Comparison of ENCODE assay signal across 9 cellular contexts in the genomic region with DNA sequence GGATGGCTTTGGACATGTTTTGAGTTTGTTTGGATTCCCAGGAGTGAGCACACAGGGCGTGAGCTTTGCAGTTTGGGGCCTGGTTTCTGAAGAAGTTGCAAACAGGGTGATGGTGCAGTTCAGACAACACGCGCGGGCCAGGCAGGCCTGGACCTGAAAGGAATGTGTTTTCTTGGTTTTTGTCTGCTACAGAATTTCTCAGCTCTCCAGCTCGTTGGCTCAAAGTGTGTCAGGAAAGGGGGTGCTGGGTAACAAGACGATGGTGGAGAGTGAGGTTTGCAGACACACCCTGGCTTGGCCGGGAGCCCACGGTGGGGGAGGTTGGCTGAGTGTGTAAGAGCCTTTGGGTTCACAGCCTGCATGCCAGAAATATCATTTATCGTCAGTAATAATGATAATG.
DNase-seq lines count a peak whose midpoint lies in the region; ATAC-seq, FAIRE-seq and TF ChIP-seq lines count a peak whose summit lies in the region.
"Had no signal": no experiment of that assay in that cellular context is flagged by ENCODE, and none has a peak within 500 bp of the region (broad histone marks: within the 10 kb centered on the region; RNA-seq: fewer than 3 reads in every experiment).

No MANE protein-coding gene starts in this region.

- in situ Hi-C loops in K562 (cut with MboI) = no loop called here

- H3K4me1 ChIP-seq in K562 (replicated peaks in 1 of 2; ENCODE audit: control insufficient read depth in 2 of 2, insufficient read depth in 2 of 2, low read length in 2 of 2) = peaks cover 38 to 42% of the 10 kb centered on the region in 2 experiments
- peaks cover 19 to 36% of the 10 kb centered on the region in 2 donors for H3K4me1 ChIP-seq in kidney (ENCODE audit: control insufficient read depth in 1 of 2, insufficient read depth in 1 of 2, low read depth in 1 of 2, low read length in 2 of 2)
- H3K4me1 ChIP-seq in testis = peaks cover 5% of the 10 kb centered on the region

- CTCF ChIA-PET in K562 (lab: Yijun Ruan, JAX; ENCODE audit: low intra/inter-chr PET ratio) = interaction anchor here (0.5 kb wide), 1 partner anchor 218 kb away, joined by 4 read pairs; no protein-coding TSS in a partner anchor

- H3K27me3 ChIP-seq in K562 (ENCODE audit: control insufficient read depth in 2 of 2, insufficient read depth in 2 of 2, low read length in 2 of 2) = no peaks in the 10 kb centered on the region
- no peaks in the 10 kb centered on the region for H3K27me3 ChIP-seq in testis

- peaks cover 93% of the 10 kb centered on the region for H3K79me2 ChIP-seq in K562 (ENCODE audit: control insufficient read depth, insufficient read depth, low read length)

- H3K4me3 ChIP-seq in K562 = no peak overlapping the region
- no peak overlapping the region for H3K4me3 ChIP-seq in kidney (ENCODE audit: low read length in 2 of 2)
- no peak overlapping the region for H3K4me3 ChIP-seq in testis

- FAIRE-seq in K562 (lab: Jason Lieb, UNC) = peak; percentile 85
- FAIRE-seq in kidney (lab: Jason Lieb, UNC) = no peak

- peak overlapping the region; percentile 32; the same call in 1 of the 2 replicates for H2AFZ ChIP-seq in K562 (ENCODE audit: low read depth, low read length)

- H3K36me3 ChIP-seq in K562 (ENCODE audit: control insufficient read depth, insufficient read depth, low read length) = peaks cover 9% of the 10 kb centered on the region; the same call in 1 of the 3 replicates
- H3K36me3 ChIP-seq in kidney (ENCODE audit: control insufficient read depth in 1 of 2, insufficient read depth in 2 of 2, low read length in 2 of 2) = no peaks in the 10 kb centered on the region
- H3K36me3 ChIP-seq in testis (ENCODE audit: low read depth, missing control alignments) = no peaks in the 10 kb centered on the region

- ATAC-seq in K562 (peak; percentile 77), HG03520 (IDR thresholded peaks at IDR 0.05; ENCODE audit: unreplicated experiment) (no peak), GM21529 (IDR thresholded peaks at IDR 0.05; ENCODE audit: unreplicated experiment) (no peak)

- peaks cover 11% of the 10 kb centered on the region; the same call in 1 of the 2 replicates for H4K20me1 ChIP-seq in K562 (replicated peaks; ENCODE audit: control insufficient read depth, insufficient read depth, low read length)

- no peak for TF ChIP-seq POLR2A in K562 (conservative IDR thresholded peaks at IDR 0.05)
- TF ChIP-seq POLR2A in testis (IDR thresholded peaks at IDR 0.05) = no peak

- DNase-seq in NCI-H1105 treated with DMSO at 0.1 percent for 48 hours (lab: John Stamatoyannopoulos, UW) (peak; percentile 5), NCI-H1105 (lab: John Stamatoyannopoulos, UW) (no peak), K562 (ENCODE audit: extremely low read depth in 1 of 4, low spot score in 3 of 4) (peak; percentile 64 to 84 (median 72)), kidney (peak; percentile 80), testis (peak; percentile 38), SIG-M5 treated with dmso at 0.1 percent for 504 hours (lab: John Stamatoyannopoulos, UW; ENCODE audit: unreplicated experiment) (no peak)
- DNase-seq: NCI-H82 had no signal

- peak overlapping the region; percentile 54 for H3K27ac ChIP-seq in K562 (ENCODE audit: extremely low read depth, low read depth, low read length)
- no peak overlapping the region for H3K27ac ChIP-seq in kidney (ENCODE audit: low read depth in 2 of 2, low read length in 2 of 2)
- no peak overlapping the region for H3K27ac ChIP-seq in testis

- H3K9me3 ChIP-seq in K562 (replicated peaks; ENCODE audit: control insufficient read depth, insufficient read depth, low read depth, low read length) (no peaks in the 10 kb centered on the region), kidney (ENCODE audit: control insufficient read depth in 1 of 2, low read length in 2 of 2) (no peaks in the 10 kb centered on the region), testis (no peaks in the 10 kb centered on the region)

- peaks cover 14% of the 10 kb centered on the region for H3K9me1 ChIP-seq in K562 (ENCODE audit: control insufficient read depth, insufficient read depth, low read length)

- peak overlapping the region; percentile 40 for H3K4me2 ChIP-seq in K562 (ENCODE audit: insufficient read depth, low read length)

- TF ChIP-seq RAD21 in K562 (CRISPR knock-in tag; conservative IDR thresholded peaks at IDR 0.05 in 1 of 2, IDR thresholded peaks at IDR 0.05 in 1 of 2) = no peak

- intact Hi-C loops in K562 (cut with micrococcal nuclease) (no loop called here), kidney (cut with DNase I) (no loop called here), testis (cut with DNase I; ENCODE audit: low total_unique reads) (no loop called here)

- 10% methylated on average over 9 of the region's 9 CpGs for WGBS in K562 (ENCODE audit: insufficient coverage, low coverage, missing lambda C conversion rate)
- 51 to 58% methylated on average over 9 of the region's 9 CpGs for WGBS in testis, 2 donors

- POLR2A ChIA-PET in K562 (lab: Yijun Ruan, JAX) = interaction anchor here (0.6 to 3.1 kb wide), 6 partner anchors 11 to 86 kb away, joined by 3 to 16 read pairs (median 4); no protein-coding TSS in a partner anchor

- TF ChIP-seq EP300 in K562 (IDR thresholded peaks at IDR 0.05; ENCODE audit: low read length) = no peak

- BruUV-seq in K562 (replicated peaks; lab: Mats Ljungman, UMichigan) = no TSS peak

- H3K9ac ChIP-seq in K562 (ENCODE audit: insufficient read depth in 1 of 2, low read depth in 2 of 2, low read length in 2 of 2) (peak overlapping the region; percentile 37 to 84), kidney (ENCODE audit: low read length in 2 of 2) (no peak overlapping the region)

- TF ChIP-seq CTCF in K562 (IDR thresholded peaks at IDR 0.05 in 2 of 3, conservative IDR thresholded peaks at IDR 0.05 in 1 of 3; ENCODE audit: insufficient read depth in 2 of 3, low read depth in 1 of 3, low read length in 3 of 3) (no peak), kidney (IDR thresholded peaks at IDR 0.05; ENCODE audit: borderline replicate concordance, extremely low read depth, insufficient read depth) (no peak), testis (IDR thresholded peaks at IDR 0.05) (no peak)

TF ChIP-seq in K562, 482 proteins besides CTCF, POLR2A, EP300 and RAD21 (continues in another document):
- TF ChIP-seq ZC3H4 (CRISPR knock-in tag; IDR thresholded peaks at IDR 0.05; ENCODE audit: borderline replicate concordance) (no peak), HDAC1 (IDR thresholded peaks at IDR 0.05) (peak in 1 of 2 experiments; percentile 50; a peak in 1 of 4 replicates), XRCC3 (IDR thresholded peaks at IDR 0.05) (no peak), MEIS2 (IDR thresholded peaks at IDR 0.05; ENCODE audit: partially characterized antibody) (peak; percentile 21), RFX7 (CRISPR knock-in tag; IDR thresholded peaks at IDR 0.05) (no peak), DPF2 (IDR thresholded peaks at IDR 0.05) (peak; percentile 67), SMARCA4 (IDR thresholded peaks at IDR 0.05) (peak; percentile 57; the same call in 1 of the 2 replicates), PTRF (tag; IDR thresholded peaks at IDR 0.05) (no peak), CTBP1 (IDR thresholded peaks at IDR 0.05; ENCODE audit: borderline replicate concordance) (peak; percentile 48; the same call in 1 of the 2 replicates), MEF2A (IDR thresholded peaks at IDR 0.05; ENCODE audit: control insufficient read depth, low read depth, low read length) (0 out of 2 replicates have a peak, but pooled peaks have one; percentile 44), CBFA2T3 (IDR thresholded peaks at IDR 0.05) (0 out of 2 replicates have a peak, but pooled peaks have one; percentile 28), ARNT (IDR thresholded peaks at IDR 0.05) (0 out of 4 replicates have a peak, but pooled peaks of 1 of the 2 experiments have one; percentile 20), ZBTB7A (IDR thresholded peaks at IDR 0.05; ENCODE audit: borderline replicate concordance, control insufficient read depth, low read depth, low read length) (peak; percentile 50; the same call in 1 of the 2 replicates), NRF1 (conservative IDR thresholded peaks at IDR 0.05 in 1 of 2, IDR thresholded peaks at IDR 0.05 in 1 of 2) (0 out of 4 replicates have a peak, but pooled peaks of 1 of the 2 experiments have one; percentile 13), MBD2 (IDR thresholded peaks at IDR 0.05; ENCODE audit: borderline replicate concordance, low read depth) (0 out of 2 replicates have a peak, but pooled peaks have one; percentile 19), CXXC5 (CRISPR knock-in tag; IDR thresholded peaks at IDR 0.05) (peak; percentile 19; the same call in 1 of the 2 replicates), MEF2D (tag; conservative IDR thresholded peaks at IDR 0.05; ENCODE audit: low read depth) (no peak), HDAC2 (IDR thresholded peaks at IDR 0.05) (0 out of 2 replicates have a peak, but pooled peaks have one; percentile 52), CREM (IDR thresholded peaks at IDR 0.05; ENCODE audit: low read depth) (0 out of 2 replicates have a peak, but pooled peaks have one; percentile 9), GATA2 (CRISPR knock-in tag; IDR thresholded peaks at IDR 0.05) (no peak), ZKSCAN1 (IDR thresholded peaks at IDR 0.05; ENCODE audit: low read depth, low read length) (no peak), GABPB1 (CRISPR knock-in tag; IDR thresholded peaks at IDR 0.05) (no peak), NFIC (IDR thresholded peaks at IDR 0.05) (peak; percentile 94), ZNF586 (CRISPR knock-in tag; conservative IDR thresholded peaks at IDR 0.05) (no peak)
- TF ChIP-seq, protein P1, sequence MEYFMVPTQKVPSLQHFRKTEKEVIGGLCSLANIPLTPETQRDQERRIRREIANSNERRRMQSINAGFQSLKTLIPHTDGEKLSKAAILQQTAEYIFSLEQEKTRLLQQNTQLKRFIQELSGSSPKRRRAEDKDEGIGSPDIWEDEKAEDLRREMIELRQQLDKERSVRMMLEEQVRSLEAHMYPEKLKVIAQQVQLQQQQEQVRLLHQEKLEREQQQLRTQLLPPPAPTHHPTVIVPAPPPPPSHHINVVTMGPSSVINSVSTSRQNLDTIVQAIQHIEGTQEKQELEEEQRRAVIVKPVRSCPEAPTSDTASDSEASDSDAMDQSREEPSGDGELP (CRISPR knock-in tag; IDR thresholded peaks at IDR 0.05; ENCODE audit: borderline replicate concordance) = 0 out of 2 replicates have a peak, but pooled peaks have one; percentile 17
- TF ChIP-seq, protein P2, sequence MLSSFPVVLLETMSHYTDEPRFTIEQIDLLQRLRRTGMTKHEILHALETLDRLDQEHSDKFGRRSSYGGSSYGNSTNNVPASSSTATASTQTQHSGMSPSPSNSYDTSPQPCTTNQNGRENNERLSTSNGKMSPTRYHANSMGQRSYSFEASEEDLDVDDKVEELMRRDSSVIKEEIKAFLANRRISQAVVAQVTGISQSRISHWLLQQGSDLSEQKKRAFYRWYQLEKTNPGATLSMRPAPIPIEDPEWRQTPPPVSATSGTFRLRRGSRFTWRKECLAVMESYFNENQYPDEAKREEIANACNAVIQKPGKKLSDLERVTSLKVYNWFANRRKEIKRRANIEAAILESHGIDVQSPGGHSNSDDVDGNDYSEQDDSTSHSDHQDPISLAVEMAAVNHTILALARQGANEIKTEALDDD (IDR thresholded peaks at IDR 0.05) = no peak; the same call in 1 of the 2 replicates

Comparison
In these comparisons a context has a peak if more than half of its experiments do, and no peak if none do; other contexts are left out.
1. DNase-seq: peak in NCI-H1105 treated with DMSO at 0.1 percent for 48 hours (single experiment), K562 (4 of 4), kidney (single experiment) and testis (single experiment); none in NCI-H1105 (single experiment) and SIG-M5 treated with dmso at 0.1 percent for 504 hours (single experiment).
2. H3K9ac ChIP-seq: peak in K562 (2 of 2); none in kidney (0 of 2).